7 cellular contexts compared by ENCODE assay signal in the genomic region with DNA sequence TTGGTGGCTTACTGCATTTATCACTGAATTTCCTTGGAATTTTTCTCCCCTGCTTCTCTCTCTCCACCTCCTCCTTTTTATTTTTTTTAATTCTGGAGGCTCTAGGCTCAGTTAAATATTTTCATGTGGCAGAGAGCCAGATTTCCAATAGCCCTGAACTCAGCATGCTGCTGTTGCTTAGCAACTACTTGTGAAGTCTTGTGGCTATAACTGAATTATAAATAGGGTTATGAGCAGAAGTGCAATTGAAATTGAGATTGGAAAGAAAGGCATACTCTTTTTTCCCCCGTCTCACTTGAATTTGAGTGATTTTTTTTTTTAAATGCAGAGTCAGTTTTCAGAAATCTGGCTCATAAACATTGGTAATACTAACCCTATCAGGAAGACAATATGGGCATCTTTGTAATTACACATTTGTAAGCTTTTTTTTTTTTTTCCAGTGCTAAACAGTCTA.
A peak's percentile ranks its signal among the peaks of the same experiment; 100 is the strongest.
DNase-seq lines count a peak whose midpoint lies in the region; ATAC-seq and TF ChIP-seq lines count a peak whose summit lies in the region.

No MANE protein-coding gene starts in this region.

- no peak overlapping the region for H3K4me3 ChIP-seq in iPS-18a (ENCODE audit: low read length)

- H3K27me3 ChIP-seq in iPS-18a (ENCODE audit: control insufficient read depth, insufficient read depth, low read length): no peaks in the 10 kb centered on the region

- POLR2A ChIA-PET in GM10248 (lab: Yijun Ruan, JAX): interaction anchor here (0.5 kb wide), 1 partner anchor 123 kb away, joined by 3 read pairs; no protein-coding TSS in a partner anchor

- H3K9me3 ChIP-seq in iPS-18a (ENCODE audit: control insufficient read depth, low read depth, low read length): no peaks in the 10 kb centered on the region

- H3K4me1 ChIP-seq in iPS-18a (ENCODE audit: control insufficient read depth, low read depth, low read length): peaks cover 34% of the 10 kb centered on the region

- no peaks in the 10 kb centered on the region for H3K36me3 ChIP-seq in iPS-18a (ENCODE audit: control insufficient read depth, low read depth, low read length)

- H3K27ac ChIP-seq in angular gyrus (ENCODE audit: low read depth, low read length): peak overlapping the region; percentile 59
- peak overlapping the region; percentile 5 for H3K27ac ChIP-seq in iPS-18a (ENCODE audit: low read length)

- DNase-seq in GM10248 (ENCODE audit: extremely low spot score) (peak; percentile 38), NCI-H2171 (lab: John Stamatoyannopoulos, UW) (peak; percentile 79), smooth muscle cell of the brain vasculature (ENCODE audit: low read depth, low spot score) (peak; percentile 83)

- TF ChIP-seq CTCF in GM10248 (IDR thresholded peaks at IDR 0.05; ENCODE audit: control extremely low read depth, extremely low read depth, low read depth, missing control alignments): no peak

- peak; percentile 63 for ATAC-seq in HG02870 (IDR thresholded peaks at IDR 0.05; ENCODE audit: unreplicated experiment)
- no peak for ATAC-seq in GM18873 (IDR thresholded peaks at IDR 0.05; ENCODE audit: low FRiP score, unreplicated experiment)

- peak overlapping the region; percentile 20 for H3K9ac ChIP-seq in iPS-18a (ENCODE audit: low read length)

- CTCF ChIA-PET in GM10248 (lab: Yijun Ruan, JAX): interaction anchor here (1.4 to 2.0 kb wide), 3 partner anchors 17 to 166 kb away, joined by 4 to 7 read pairs (median 5); no protein-coding TSS in a partner anchor
